14 cellular contexts compared by ENCODE assay signal in genomic region chr17:20092292-20092867, GRCh38.
A peak's percentile ranks its signal among the peaks of the same experiment; 100 is the strongest.
DNase-seq lines count a peak whose midpoint lies in the region; ATAC-seq and TF ChIP-seq lines count a peak whose summit lies in the region.
"Had no signal": no experiment of that assay in that cellular context is flagged by ENCODE, and none has a peak within 500 bp of the region (broad histone marks: within the 10 kb centered on the region; RNA-seq: fewer than 3 reads in every experiment).

No MANE protein-coding gene starts in this region.

- H3K27ac ChIP-seq in heart right ventricle, result peak overlapping the region; percentile 81 to 96 (median 94)
- H3K27ac ChIP-seq in muscle layer of duodenum (ENCODE audit: low read length), result peak overlapping the region; percentile 49
- H3K27ac ChIP-seq in vagina, result peak overlapping the region; percentile 67

- no peak for ATAC-seq in heart right ventricle
- ATAC-seq in left ventricle myocardium superior, result no peak
- no peak for ATAC-seq in HG03045 (IDR thresholded peaks at IDR 0.05; ENCODE audit: unreplicated experiment)

- H3K4me3 ChIP-seq in heart right ventricle, result peak overlapping the region in 2 of 10 donors; percentile 0 to 18
- H3K4me3 ChIP-seq in adipocyte (ENCODE audit: low read length), result peak overlapping the region; percentile 53
- H3K4me3 ChIP-seq in muscle layer of duodenum (ENCODE audit: low read depth in 1 of 2, low read length in 2 of 2), result no peak overlapping the region
- no peak overlapping the region for H3K4me3 ChIP-seq in vagina
- H3K4me3 ChIP-seq: prostate gland had no signal

- TF ChIP-seq CTCF in heart right ventricle (IDR thresholded peaks at IDR 0.05) (no peak), vagina (IDR thresholded peaks at IDR 0.05) (no peak)

- no peak for DNase-seq in heart right ventricle
- DNase-seq in left ventricle myocardium superior, result no peak
- DNase-seq in adipocyte (ENCODE audit: low read depth), result no peak
- peak in 1 of 2 donors; percentile 18 for DNase-seq in vagina (ENCODE audit: extremely low spot score in 2 of 2)
- DNase-seq in UCSD-AML1 (lab: John Stamatoyannopoulos, UW; ENCODE audit: unreplicated experiment), result no peak
- DNase-seq in anterior cingulate cortex (lab: John Stamatoyannopoulos, UW), result no peak
- DNase-seq: ACHN; activated CD4-positive, alpha-beta memory T cell treated with anti-CD3 and anti-CD28 coated beads, Interleukin-2, amount 10 ng/mL, durations not matched to agents 7 days and 5 days; activated naive CD4-positive, alpha-beta T cell treated with anti-CD3 and anti-CD28 coated beads for 36 hours; NK-92 treated with Interleukin-12 subunit alpha and Interleukin-12 subunit beta, amount 100 ng/mL, for 24 hours; stimulated activated CD4-positive, alpha-beta T cell treated with anti-CD3 and anti-CD28 coated beads, Interleukin-4, amount 100 ng/mL, for 4 hours had no signal

- TF ChIP-seq POLR2A in vagina (IDR thresholded peaks at IDR 0.05), result no peak

- H3K9me3 ChIP-seq in heart right ventricle, result no peaks in the 10 kb centered on the region
- H3K9me3 ChIP-seq in adipocyte (ENCODE audit: control insufficient read depth, low read length), result no peaks in the 10 kb centered on the region
- H3K9me3 ChIP-seq in muscle layer of duodenum (ENCODE audit: control insufficient read depth in 1 of 2, low read length in 2 of 2), result no peaks in the 10 kb centered on the region
- H3K9me3 ChIP-seq in vagina, result no peaks in the 10 kb centered on the region
- H3K9me3 ChIP-seq: prostate gland had no signal

- H3K9ac ChIP-seq in adipocyte (ENCODE audit: low read length), result peak overlapping the region; percentile 77

- peaks cover 14 to 94% (median 51%) of the 10 kb centered on the region in 9 donors for H3K4me1 ChIP-seq in heart right ventricle
- H3K4me1 ChIP-seq in adipocyte (ENCODE audit: control insufficient read depth, insufficient read depth, low read length), result peaks cover 47% of the 10 kb centered on the region
- peaks cover 5 to 9% of the 10 kb centered on the region in 2 donors for H3K4me1 ChIP-seq in muscle layer of duodenum (ENCODE audit: control insufficient read depth in 1 of 2, insufficient read depth in 2 of 2, low read length in 2 of 2)
- H3K4me1 ChIP-seq in vagina, result no peaks in the 10 kb centered on the region
- H3K4me1 ChIP-seq: prostate gland had no signal

- H3K36me3 ChIP-seq in heart right ventricle, result peaks cover 0 to 7% (median 0%) of the 10 kb centered on the region in 9 donors
- no peaks in the 10 kb centered on the region for H3K36me3 ChIP-seq in adipocyte (ENCODE audit: control insufficient read depth, insufficient read depth, low read length, severe bottlenecking)
- no peaks in the 10 kb centered on the region for H3K36me3 ChIP-seq in muscle layer of duodenum (ENCODE audit: control insufficient read depth in 1 of 2, insufficient read depth in 2 of 2, low read length in 2 of 2)
- no peaks in the 10 kb centered on the region for H3K36me3 ChIP-seq in vagina
- H3K36me3 ChIP-seq: prostate gland had no signal

- H3K27me3 ChIP-seq in heart right ventricle (no peaks in the 10 kb centered on the region), adipocyte (replicated peaks; ENCODE audit: control insufficient read depth, insufficient read depth, low read length) (no peaks in the 10 kb centered on the region), muscle layer of duodenum (ENCODE audit: low read depth, low read length) (no peaks in the 10 kb centered on the region), vagina (no peaks in the 10 kb centered on the region)

- intact Hi-C loops in heart right ventricle (cut with DNase I) (loop anchor here in 2 of 10 donors (5.0 to 10.0 kb wide), 2 partner anchors 80 to 88 kb away; partner anchors contain the start of gene SPECC1 (in 1 of the 2)), left ventricle myocardium superior (cut with micrococcal nuclease) (no loop called here), vagina (cut with DNase I) (no loop called here)

- WGBS in heart right ventricle, 2 donors, result 60 to 68% methylated on average over 6 of the region's 6 CpGs
